ENCODE assay signal across 9 cellular contexts in the genomic region with DNA sequence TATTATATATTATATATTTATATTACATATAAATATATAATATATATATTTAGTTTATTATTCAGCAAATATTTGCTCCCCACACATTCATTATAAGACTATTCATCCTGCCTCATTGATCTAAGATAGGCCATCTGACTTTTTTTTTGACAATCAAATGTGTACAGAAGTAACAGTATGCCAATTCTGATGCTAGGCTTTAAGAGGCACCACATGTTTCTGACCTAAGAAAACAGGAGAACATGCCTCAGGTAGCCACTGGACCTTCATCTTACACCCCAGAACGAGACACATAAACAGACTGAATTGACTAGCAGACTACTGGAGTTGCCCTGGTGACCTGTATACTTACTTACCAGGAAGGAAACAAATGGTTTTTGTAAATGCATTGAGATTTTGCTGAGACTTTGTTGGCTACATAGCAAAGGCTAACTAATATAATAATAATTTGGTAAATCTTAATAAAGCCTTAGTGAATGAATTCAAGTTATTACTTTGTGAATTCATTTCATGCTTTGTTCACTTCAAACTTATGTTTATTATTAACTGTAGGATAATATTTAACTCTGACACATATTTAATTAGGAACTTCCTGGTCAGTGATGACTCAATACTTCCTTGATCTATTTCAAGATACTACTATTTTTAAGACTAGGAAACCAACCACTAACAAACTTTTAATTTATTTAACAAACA. TPM values are rescaled to one million over a fixed set of nuclear protein-coding genes. Genes with fewer than 3 reads are reported as not detected.
DNase-seq lines count a peak whose midpoint lies in the region; ATAC-seq and TF ChIP-seq lines count a peak whose summit lies in the region.
"Had no signal": no experiment of that assay in that cellular context is flagged by ENCODE, and none has a peak within 500 bp of the region (broad histone marks: within the 10 kb centered on the region; RNA-seq: fewer than 3 reads in every experiment).

No MANE protein-coding gene starts in this region.

- H3K36me3 ChIP-seq in liver (ENCODE audit: control insufficient read depth in 4 of 4, insufficient read depth in 3 of 4, low read depth in 1 of 4, low read length in 3 of 4) = no peaks in the 10 kb centered on the region

- H3K27me3 ChIP-seq in liver (ENCODE audit: control insufficient read depth in 4 of 4, insufficient read depth in 4 of 4, low read length in 3 of 4) (no peaks in the 10 kb centered on the region), dorsolateral prefrontal cortex (no peaks in the 10 kb centered on the region)

- TF ChIP-seq RAD21 in liver (IDR thresholded peaks at IDR 0.05) = no peak

- no peak overlapping the region for H3K4me3 ChIP-seq in liver (ENCODE audit: low read depth in 1 of 3, low read length in 3 of 3)
- no peak overlapping the region for H3K4me3 ChIP-seq in dorsolateral prefrontal cortex

- H3K27ac ChIP-seq in liver (ENCODE audit: low read depth in 1 of 2, low read length in 2 of 2) (peak overlapping the region in 1 of 2 donors; percentile 16), dorsolateral prefrontal cortex (no peak overlapping the region)

- no peak for TF ChIP-seq CTCF in liver (IDR thresholded peaks at IDR 0.05; ENCODE audit: low read depth, low read length, missing input control)
- TF ChIP-seq CTCF in dorsolateral prefrontal cortex (IDR thresholded peaks at IDR 0.05 in 54 of 56, conservative IDR thresholded peaks at IDR 0.05 in 2 of 56; ENCODE audit: low read depth in 1 of 56, partially characterized antibody in 56 of 56) = no peak

- peak; percentile 75 for DNase-seq in NOMO-1 treated with DMSO at 0.1 percent for 48 hours (lab: John Stamatoyannopoulos, UW; ENCODE audit: unreplicated experiment)
- no peak for DNase-seq in posterior vena cava (ENCODE audit: low spot score)
- no peak for DNase-seq in iPS-NIHi11 (ENCODE audit: low spot score)
- no peak for DNase-seq in SHP77 (lab: John Stamatoyannopoulos, UW)
- DNase-seq in dorsolateral prefrontal cortex = no peak
- DNase-seq: activated CD8-positive, alpha-beta memory T cell treated with anti-CD3 and anti-CD28 coated beads, Interleukin-2, amount 50 U/mL, for 48 hours had no signal

- H3K9ac ChIP-seq in liver (ENCODE audit: low read depth in 1 of 2, low read length in 2 of 2) = no peak overlapping the region

- intact Hi-C loops in posterior vena cava (cut with DNase I) (no loop called here), dorsolateral prefrontal cortex (cut with DNase I) (no loop called here)

- 18% methylated on average over 1 of the region's 1 CpG for WGBS in liver

- H3K4me1 ChIP-seq in liver (ENCODE audit: control insufficient read depth in 4 of 4, insufficient read depth in 4 of 4, low read length in 3 of 4) = peaks cover 0 to 5% (median under 1%) of the 10 kb centered on the region in 4 donors

- no peaks in the 10 kb centered on the region for H3K9me3 ChIP-seq in liver (ENCODE audit: control insufficient read depth in 4 of 4, low read length in 3 of 4)

- ATAC-seq in GM18511 (IDR thresholded peaks at IDR 0.05; ENCODE audit: unreplicated experiment) (peak; percentile 95), HG02642 (IDR thresholded peaks at IDR 0.05; ENCODE audit: poor library complexity, unreplicated experiment) (peak; percentile 73)

TF ChIP-seq in liver, 16 proteins besides CTCF, POLR2A, EP300 and RAD21:
- no peak for TF ChIP-seq HNF4G (IDR thresholded peaks at IDR 0.05)
- TF ChIP-seq, protein P1, sequence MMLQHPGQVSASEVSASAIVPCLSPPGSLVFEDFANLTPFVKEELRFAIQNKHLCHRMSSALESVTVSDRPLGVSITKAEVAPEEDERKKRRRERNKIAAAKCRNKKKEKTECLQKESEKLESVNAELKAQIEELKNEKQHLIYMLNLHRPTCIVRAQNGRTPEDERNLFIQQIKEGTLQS (IDR thresholded peaks at IDR 0.05) = peak; percentile 54
- no peak for TF ChIP-seq FOXA1 (IDR thresholded peaks at IDR 0.05)
- peak; percentile 58 to 65 for TF ChIP-seq JUND (IDR thresholded peaks at IDR 0.05)
- TF ChIP-seq SP1 (IDR thresholded peaks at IDR 0.05) = no peak
TF ChIP-seq in liver: peak in this region for 2.

RNA-seq across cellular contexts. Expression of a gene that starts 13.4 kb away (rescaled TPM):
- total RNA-seq in liver (10 to 100 TPM in 1 of 2 donors, 1 to 10 TPM in 1; 6.5 to 16.0 TPM), posterior vena cava (10 to 100 TPM; 17.8 to 21.5 TPM), dorsolateral prefrontal cortex (100 to 1,000 TPM in 5 of 120 experiments, 10 to 100 TPM in 115; 37.6 to 112 (median 66.2) TPM)
- polyA plus RNA-seq in liver = 10 to 100 TPM in 1 of 2 donors, 1 to 10 TPM in 1; 9.4 to 18.3 TPM
